In the genomic region with DNA sequence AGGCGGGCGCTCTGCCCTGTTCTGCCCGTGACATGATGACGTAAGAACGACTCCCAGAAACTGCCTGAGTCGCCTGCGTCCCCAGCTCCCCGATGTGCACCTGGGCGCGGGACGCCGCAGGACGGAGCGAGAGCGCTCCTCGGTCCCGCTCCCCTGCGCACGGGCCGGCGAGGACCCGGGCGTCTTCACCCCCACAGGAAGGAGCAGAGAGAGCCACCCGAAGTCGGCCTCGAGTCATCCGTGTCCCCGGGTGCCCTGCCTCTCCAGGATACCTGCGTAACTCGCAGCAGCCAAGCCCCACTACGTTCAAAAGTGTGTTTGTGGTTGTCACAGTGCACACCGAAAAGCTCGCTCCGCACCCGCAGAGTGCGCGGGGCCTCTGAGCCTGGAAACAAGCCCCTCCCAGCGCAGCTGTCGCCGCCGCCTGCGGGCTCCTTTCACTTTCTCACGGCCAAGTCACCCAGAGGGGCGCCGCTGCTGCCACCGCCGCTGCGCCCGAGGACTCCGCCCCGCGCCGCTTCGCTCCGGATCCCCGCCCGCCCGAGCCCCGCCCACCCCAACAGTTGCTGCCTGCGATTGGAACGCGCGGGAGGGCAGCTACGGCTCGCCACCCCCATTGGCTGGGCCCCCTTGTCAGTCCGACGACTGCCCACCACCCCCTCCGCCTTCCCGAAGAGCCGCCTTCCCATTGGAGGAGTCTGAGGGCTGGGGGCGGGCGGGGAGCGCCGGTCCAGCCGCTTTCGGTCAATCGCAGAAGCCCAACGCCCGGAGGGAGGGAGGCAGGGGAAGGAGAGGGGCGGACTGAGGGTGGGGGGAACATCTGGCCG, we compare ENCODE assay signal across 8 cellular contexts. TPM values are rescaled to one million over a fixed set of nuclear protein-coding genes. Genes with fewer than 3 reads are reported as not detected.
DNase-seq lines count a peak whose midpoint lies in the region; ATAC-seq and TF ChIP-seq lines count a peak whose summit lies in the region.

No MANE protein-coding gene starts in this region.

- H2BK120ac ChIP-seq in IMR-90 (ENCODE audit: low read depth, low read length), result peak overlapping the region; percentile 69

- H3K36me3 ChIP-seq in IMR-90 (ENCODE audit: control insufficient read depth, insufficient read depth, low read length) (no peaks in the 10 kb centered on the region), OCI-LY7 (ENCODE audit: insufficient read depth, low read length) (no peaks in the 10 kb centered on the region), mucosa of descending colon (ENCODE audit: low read depth) (no peaks in the 10 kb centered on the region)

- CTCF ChIA-PET in IMR-90 (lab: Yijun Ruan, JAX) (no interaction called here), OCI-LY7 (lab: Charles Lee; ENCODE audit: unreplicated experiment) (interaction anchor here (0.5 to 0.7 kb wide), 2 partner anchors 27 to 89 kb away, joined by 4 to 5 read pairs; no protein-coding TSS in a partner anchor)

- peak overlapping the region; percentile 72 for H3K18ac ChIP-seq in IMR-90 (ENCODE audit: low read depth, low read length)

- H3K9me2 ChIP-seq in OCI-LY7 (ENCODE audit: insufficient read depth, low read length), result no peaks in the 10 kb centered on the region

- H3K79me1 ChIP-seq in IMR-90 (ENCODE audit: low read depth in 1 of 2, low read length in 2 of 2), result peaks cover 8 to 24% of the 10 kb centered on the region in 2 experiments; a peak in 3 of 4 replicates

- H2AK5ac ChIP-seq in IMR-90 (ENCODE audit: low read depth, low read length), result no peak overlapping the region

- H3K27ac ChIP-seq in IMR-90 (ENCODE audit: insufficient read depth, low read length), result peak overlapping the region; percentile 80
- H3K27ac ChIP-seq in OCI-LY7 (ENCODE audit: low read depth, low read length, poor library complexity, severe bottlenecking), result peak overlapping the region; percentile 71
- peak overlapping the region; percentile 42 for H3K27ac ChIP-seq in epithelial cell of prostate

- TF ChIP-seq RAD21 in IMR-90 (IDR thresholded peaks at IDR 0.05; ENCODE audit: low read length), result no peak

- dilution Hi-C loops in IMR-90 (cut with HindIII; ENCODE audit: low sequenced_read_pairs, unreplicated experiment), result no loop called here

- 2% methylated on average over 12 of the region's 81 CpGs; no CpG with 5 or more reads in 1 of the 2 experiments for WGBS in IMR-90 (ENCODE audit: extremely low coverage in 2 of 2, insufficient read length in 1 of 2), 2 experiments

- peak overlapping the region; percentile 96 for H3K4me3 ChIP-seq in IMR-90 (ENCODE audit: insufficient read depth, low read depth, low read length)
- H3K4me3 ChIP-seq in OCI-LY7 (ENCODE audit: low read depth, low read length, poor library complexity, severe bottlenecking), result peak overlapping the region; percentile 81
- H3K4me3 ChIP-seq in mucosa of descending colon, result peak overlapping the region; percentile 75

- H3K14ac ChIP-seq in IMR-90 (replicated peaks; ENCODE audit: low read depth, low read length), result peak overlapping the region; percentile 61

- H2BK5ac ChIP-seq in IMR-90 (ENCODE audit: low read depth, low read length, poor library complexity, severe bottlenecking), result peak overlapping the region; percentile 75

- H2BK20ac ChIP-seq in IMR-90 (ENCODE audit: low read depth, low read length), result no peak overlapping the region

- H2BK15ac ChIP-seq in IMR-90 (ENCODE audit: low read depth, low read length), result 0 out of 3 replicates have a peak overlapping the region, but pooled peaks have one; percentile 23

- peaks cover 6% of the 10 kb centered on the region for H3K27me3 ChIP-seq in IMR-90 (ENCODE audit: control insufficient read depth, insufficient read depth, low read length)

- H2AFZ ChIP-seq in IMR-90 (replicated peaks; ENCODE audit: low read length, poor library complexity), result peak overlapping the region; percentile 86
- peak overlapping the region; percentile 74 for H2AFZ ChIP-seq in OCI-LY7 (ENCODE audit: low read length)

- H4K8ac ChIP-seq in IMR-90 (ENCODE audit: low read depth in 2 of 2, low read length in 2 of 2), result peak overlapping the region; percentile 13 to 32; a peak in 1 of 4 replicates

- in situ Hi-C loops in IMR-90 (cut with MboI; ENCODE audit: low sequenced_read_pairs), result no loop called here

- peak overlapping the region; percentile 29 for H3K23ac ChIP-seq in IMR-90 (ENCODE audit: low read depth, low read length)

- peaks cover 16% of the 10 kb centered on the region; the same call in 1 of the 2 replicates for H4K20me1 ChIP-seq in IMR-90 (ENCODE audit: insufficient read depth, low read length)
- peaks cover 32% of the 10 kb centered on the region for H4K20me1 ChIP-seq in OCI-LY7 (ENCODE audit: insufficient read depth, low read length)

- ATAC-seq in GM21529 (IDR thresholded peaks at IDR 0.05; ENCODE audit: unreplicated experiment) (peak; percentile 73), IMR-90 (ENCODE audit: low read depth) (peak; percentile 97), mucosa of descending colon (peak; percentile 91)

- peak overlapping the region; percentile 63 for H3K4ac ChIP-seq in IMR-90 (ENCODE audit: low read depth, low read length)

- no peaks in the 10 kb centered on the region for H3K9me3 ChIP-seq in IMR-90 (ENCODE audit: control insufficient read depth, insufficient read depth, low read length)
- no peaks in the 10 kb centered on the region for H3K9me3 ChIP-seq in OCI-LY7 (ENCODE audit: low read length)
- no peaks in the 10 kb centered on the region for H3K9me3 ChIP-seq in mucosa of descending colon

- peak overlapping the region; percentile 5; the same call in 1 of the 2 replicates for H3K56ac ChIP-seq in IMR-90 (ENCODE audit: extremely low read depth, insufficient read depth, low read length)

- TF ChIP-seq CTCF in IMR-90 (conservative IDR thresholded peaks at IDR 0.05; ENCODE audit: low read depth, low read length), result no peak
- TF ChIP-seq CTCF in OCI-LY7 (conservative IDR thresholded peaks at IDR 0.05; ENCODE audit: low read length), result no peak
- TF ChIP-seq CTCF in mucosa of descending colon (IDR thresholded peaks at IDR 0.05), result no peak

- POLR2A ChIA-PET in IMR-90 (lab: Charles Lee; ENCODE audit: unreplicated experiment), result interaction anchor here (0.6 kb wide), 2 partner anchors 37 to 94 kb away, joined by 7 read pairs; no protein-coding TSS in a partner anchor
- POLR2A ChIA-PET in OCI-LY7 (lab: Charles Lee), result interaction anchor here (0.6 to 1.6 kb wide), 9 partner anchors 9 to 1602 kb away, joined by 3 to 8 read pairs (median 3); no protein-coding TSS in a partner anchor

- peak overlapping the region; percentile 33 for H4K5ac ChIP-seq in IMR-90 (ENCODE audit: low read depth, low read length)

- BruUV-seq in IMR-90 (replicated peaks; lab: Mats Ljungman, UMichigan) (no TSS peak), OCI-LY7 (replicated peaks; lab: Mats Ljungman, UMichigan) (no TSS peak)

- peaks cover 2% of the 10 kb centered on the region; the same call in 1 of the 2 replicates for H3K4me1 ChIP-seq in IMR-90 (ENCODE audit: control insufficient read depth, insufficient read depth, low read length)
- H3K4me1 ChIP-seq in OCI-LY7 (ENCODE audit: insufficient read depth, low read length, poor library complexity, severe bottlenecking), result peaks cover 41% of the 10 kb centered on the region
- H3K4me1 ChIP-seq in mucosa of descending colon (ENCODE audit: low read depth), result peaks cover 15% of the 10 kb centered on the region

- TF ChIP-seq POLR2A in IMR-90 (IDR thresholded peaks at IDR 0.05; ENCODE audit: low read depth, low read length), result peak; percentile 59; the same call in 1 of the 2 replicates

- H3K9ac ChIP-seq in IMR-90 (ENCODE audit: low read depth, low read length), result peak overlapping the region; percentile 82

- intact Hi-C loops in IMR-90 (cut with micrococcal nuclease), result loop anchor here (1.0 to 10.0 kb wide), 7 partner anchors 131 to 706 kb away; a partner anchor contains a TSS
- intact Hi-C loops in OCI-LY7 (cut with micrococcal nuclease; ENCODE audit: unreplicated experiment), result loop anchor here (5.0 to 10.0 kb wide), 3 partner anchors 227 to 604 kb away; a partner anchor contains a TSS
- intact Hi-C loops in mucosa of descending colon (cut with DNase I, micrococcal nuclease), result no loop called here

- peaks cover 6% of the 10 kb centered on the region; the same call in 1 of the 2 replicates for H3K79me2 ChIP-seq in OCI-LY7 (ENCODE audit: insufficient read depth, low read depth, low read length)

- peak overlapping the region; percentile 42 for H2AK9ac ChIP-seq in IMR-90 (replicated peaks; ENCODE audit: low read depth, low read length, poor library complexity)

- H3K9me1 ChIP-seq in IMR-90 (ENCODE audit: insufficient read depth, low read length), result no peaks in the 10 kb centered on the region

- peak overlapping the region; percentile 17; the same call in 1 of the 2 replicates for H4K91ac ChIP-seq in IMR-90 (ENCODE audit: insufficient read depth, low read depth, low read length)

- peak; percentile 93 for DNase-seq in DMS114 treated with DMSO at 0.1 percent for 48 hours (lab: John Stamatoyannopoulos, UW; ENCODE audit: unreplicated experiment)
- DNase-seq in IMR-90, result peak; percentile 99
- peak; percentile 97 for DNase-seq in OCI-LY7 (ENCODE audit: low spot score)
- peak; percentile 88 for DNase-seq in activated T-cell treated with anti-CD3 and anti-CD28 coated beads for 4 hours
- DNase-seq in epithelial cell of prostate (ENCODE audit: low read depth, low spot score), result peak; percentile 97
- DNase-seq in mucosa of descending colon, result peak; percentile 96 to 100 (median 99)
- peak; percentile 89 to 95 for DNase-seq in stimulated activated CD8-positive, alpha-beta memory T cell treated with anti-CD3 and anti-CD28 coated beads, Interleukin-4, amount 100 ng/mL, for 1 hour (ENCODE audit: low read depth in 2 of 2, low spot score in 1 of 2)

- peak overlapping the region; percentile 97 for H3K4me2 ChIP-seq in IMR-90 (ENCODE audit: low read depth, low read length)
- peak overlapping the region; percentile 92 for H3K4me2 ChIP-seq in OCI-LY7 (ENCODE audit: low read length)

TF ChIP-seq in IMR-90, 13 proteins besides CTCF, POLR2A, EP300 and RAD21 (continues in another document):
- TF ChIP-seq CHD1 (IDR thresholded peaks at IDR 0.05; ENCODE audit: low read depth, low read length), result no peak
- 0 out of 2 replicates have a peak, but pooled peaks have one; percentile 17 for TF ChIP-seq FOS (IDR thresholded peaks at IDR 0.05; ENCODE audit: low read depth, low read length)
- peak; percentile 29; the same call in 1 of the 2 replicates for TF ChIP-seq CEBPB (IDR thresholded peaks at IDR 0.05; ENCODE audit: low read depth, low read length)
- no peak for TF ChIP-seq MAFK (IDR thresholded peaks at IDR 0.05; ENCODE audit: low read depth, low read length)
- 0 out of 2 replicates have a peak, but pooled peaks have one; percentile 7 for TF ChIP-seq MXI1 (IDR thresholded peaks at IDR 0.05; ENCODE audit: borderline replicate concordance, low read depth, low read length)
- 0 out of 2 replicates have a peak, but pooled peaks have one; percentile 4 for TF ChIP-seq SMC3 (IDR thresholded peaks at IDR 0.05; ENCODE audit: low read depth, low read length)

RNA-seq across cellular contexts. Expression of a gene that starts 3.1 kb away (rescaled TPM):
- 14.7 and 16.0 TPM in 2 replicates for total RNA-seq in IMR-90 (2012; rRNA removed)
- 10.0 and 10.3 TPM in 2 replicates for polyA plus RNA-seq in IMR-90 (2012; rRNA removed)
- 5.8 and 6.4 TPM in 2 replicates for polyA plus RNA-seq in IMR-90 (2012; cell fraction: cytosol; rRNA removed)
- 15.5 and 19.3 TPM in 2 replicates for polyA plus RNA-seq in IMR-90 (2012; cell fraction: nucleus; rRNA removed; ENCODE audit: low replicate concordance)
- 18.9 and 21.0 TPM in 2 replicates for total RNA-seq in OCI-LY7 (2014; rRNA removed; shearing (Covaris generic))
- total RNA-seq in OCI-LY7 (2022), result 9.9 and 12.2 TPM in 2 replicates
- total RNA-seq in mucosa of descending colon, result 10 to 100 TPM; 14.8 to 25.2 (median 19.9) TPM

Comparison
In these comparisons a context has a peak if more than half of its experiments do, and no peak if none do; other contexts are left out.
1. Peak in every context shown above with its lines: DNase-seq, ATAC-seq, H3K4me3 ChIP-seq and H3K27ac ChIP-seq.
2. intact Hi-C loops: an anchor here in IMR-90 (1.0 to 10.0 kb wide) and OCI-LY7 (5.0 to 10.0 kb wide); none called in mucosa of descending colon.